ENCODE assay signal across 11 cellular contexts in genomic region chr1:95095833-95096217, GRCh38. TPM values are rescaled to one million over a fixed set of nuclear protein-coding genes. Genes with fewer than 3 reads are reported as not detected.
A peak's percentile ranks its signal among the peaks of the same experiment; 100 is the strongest.
DNase-seq lines count a peak whose midpoint lies in the region; ATAC-seq and TF ChIP-seq lines count a peak whose summit lies in the region.
"Had no signal": no experiment of that assay in that cellular context is flagged by ENCODE, and none has a peak within 500 bp of the region (broad histone marks: within the 10 kb centered on the region; RNA-seq: fewer than 3 reads in every experiment).

No MANE protein-coding gene starts in this region.

- WGBS in SK-N-SH (ENCODE audit: low lambda C conversion rate), result 81% methylated on average over 2 of the region's 2 CpGs

- H3K9ac ChIP-seq in SK-N-SH, result no peak overlapping the region

- no peaks in the 10 kb centered on the region for H3K4me1 ChIP-seq in SK-N-SH (ENCODE audit: control insufficient read depth in 1 of 2, insufficient read depth in 2 of 2, low read depth in 1 of 2, low read length in 1 of 2)
- H3K4me1 ChIP-seq: Caco-2 had no signal

- CTCF ChIA-PET in SK-N-SH (lab: Yijun Ruan, JAX), result interaction anchor here (0.6 to 2.1 kb wide), 2 partner anchors 22 to 23 kb away, joined by 3 to 4 read pairs; partner anchors contain the start of genes ALG14 and TLCD4

- H3K9me3 ChIP-seq in SK-N-SH, result no peaks in the 10 kb centered on the region
- H3K9me3 ChIP-seq: Caco-2 had no signal

- TF ChIP-seq CTCF in SK-N-SH (IDR thresholded peaks at IDR 0.05), result no peak

- no peaks in the 10 kb centered on the region for H4K20me1 ChIP-seq in SK-N-SH (ENCODE audit: insufficient read depth)

- TF ChIP-seq RAD21 in SK-N-SH (IDR thresholded peaks at IDR 0.05; ENCODE audit: low read length), result no peak

- H3K36me3 ChIP-seq in SK-N-SH (replicated peaks in 1 of 2; ENCODE audit: control insufficient read depth in 1 of 2, insufficient read depth in 2 of 2, low read length in 1 of 2), result no peaks in the 10 kb centered on the region

- no peak overlapping the region for H3K4me3 ChIP-seq in SK-N-SH (ENCODE audit: low read depth in 2 of 2, low read length in 1 of 2)

- H3K4me2 ChIP-seq in SK-N-SH, result no peak overlapping the region

- DNase-seq in fibroblast of peridontal ligament (ENCODE audit: extremely low read depth) (peak; percentile 84), SK-N-SH (no peak), islet precursor cell (no peak), OCI-M2 (lab: John Stamatoyannopoulos, UW; ENCODE audit: unreplicated experiment) (no peak), NCI-H2107 treated with DMSO at 0.1 percent for 48 hours (lab: John Stamatoyannopoulos, UW; ENCODE audit: unreplicated experiment) (no peak)
- DNase-seq: activated effector memory CD4-positive, alpha-beta T cell treated with Interleukin-2 at 50 U/mL for 16 hours; Caco-2; SHP77 had no signal

- no peaks in the 10 kb centered on the region for H3K9me2 ChIP-seq in SK-N-SH

- H3K27ac ChIP-seq in SK-N-SH (ENCODE audit: low read depth in 2 of 2, low read length in 1 of 2), result no peak overlapping the region

- H3K27me3 ChIP-seq in SK-N-SH (ENCODE audit: insufficient read depth), result no peaks in the 10 kb centered on the region

- H3K79me2 ChIP-seq in SK-N-SH (ENCODE audit: insufficient read depth), result no peaks in the 10 kb centered on the region

- ATAC-seq in GM18502 (IDR thresholded peaks at IDR 0.05; ENCODE audit: poor library complexity, unreplicated experiment), result peak; percentile 95
- ATAC-seq in GM21529 (IDR thresholded peaks at IDR 0.05; ENCODE audit: unreplicated experiment), result peak; percentile 97
- ATAC-seq in HG03439 (IDR thresholded peaks at IDR 0.05; ENCODE audit: unreplicated experiment), result peak; percentile 96

- no peak overlapping the region for H2AFZ ChIP-seq in SK-N-SH (ENCODE audit: low read depth)

- H3F3A ChIP-seq in SK-N-SH (replicated peaks; ENCODE audit: insufficient read depth), result no peaks in the 10 kb centered on the region

- POLR2A ChIA-PET in SK-N-SH (lab: Yijun Ruan, JAX), result no interaction called here

- TF ChIP-seq EP300 in SK-N-SH (IDR thresholded peaks at IDR 0.05; ENCODE audit: borderline replicate concordance in 1 of 2, low read depth in 1 of 2, low read length in 1 of 2), result no peak

TF ChIP-seq in SK-N-SH, 30 proteins besides CTCF, POLR2A, EP300 and RAD21:
- TF ChIP-seq IRF3 (IDR thresholded peaks at IDR 0.05; ENCODE audit: low read depth, low read length) (no peak), CHD2 (IDR thresholded peaks at IDR 0.05; ENCODE audit: low read length, partially characterized antibody) (no peak), YY1 (IDR thresholded peaks at IDR 0.05; ENCODE audit: low read depth) (no peak), JUND (IDR thresholded peaks at IDR 0.05) (no peak), SIN3A (IDR thresholded peaks at IDR 0.05; ENCODE audit: borderline replicate concordance, low read depth, low read length) (no peak), USF2 (IDR thresholded peaks at IDR 0.05; ENCODE audit: borderline replicate concordance, low read depth, low read length) (no peak), RXRA (IDR thresholded peaks at IDR 0.05; ENCODE audit: borderline replicate concordance, low read depth) (no peak), ZBTB33 (IDR thresholded peaks at IDR 0.05; ENCODE audit: borderline replicate concordance, low read depth) (no peak), SMC3 (IDR thresholded peaks at IDR 0.05; ENCODE audit: low read depth, low read length) (no peak), RCOR1 (IDR thresholded peaks at IDR 0.05; ENCODE audit: low read length) (no peak), RFX5 (IDR thresholded peaks at IDR 0.05; ENCODE audit: low read length) (no peak), TAF1 (IDR thresholded peaks at IDR 0.05; ENCODE audit: borderline replicate concordance, low read depth, low read length) (no peak), PBX3 (IDR thresholded peaks at IDR 0.05) (no peak), MAX (IDR thresholded peaks at IDR 0.05; ENCODE audit: low read depth) (no peak), POLR2AphosphoS5 (IDR thresholded peaks at IDR 0.05; ENCODE audit: low read depth, low read length) (no peak), TEAD4 (IDR thresholded peaks at IDR 0.05; ENCODE audit: borderline replicate concordance, insufficient read depth) (no peak), NRF1 (IDR thresholded peaks at IDR 0.05; ENCODE audit: low read depth, low read length) (no peak), FOXJ3 (CRISPR knock-in tag; IDR thresholded peaks at IDR 0.05) (no peak), MXI1 (IDR thresholded peaks at IDR 0.05; ENCODE audit: low read depth, low read length) (no peak), NFIC (IDR thresholded peaks at IDR 0.05; ENCODE audit: borderline replicate concordance) (no peak)

RNA-seq across cellular contexts. Expression of gene TLCD4, which starts 21.3 kb away (rescaled TPM):
- polyA plus RNA-seq in SK-N-SH (2012; rRNA removed), result 0.69 and 0.96 TPM in 2 replicates
- polyA plus RNA-seq in SK-N-SH (2012; cell fraction: cytosol; rRNA removed), result 1.3 and 1.6 TPM in 2 replicates
- 0.26 and 0.60 TPM in 2 replicates for polyA plus RNA-seq in SK-N-SH (2012; cell fraction: nucleus; rRNA removed)

RNA-seq across cellular contexts. Expression of gene ALG14, which starts 23.1 kb away (rescaled TPM):
- polyA plus RNA-seq in SK-N-SH (2012; rRNA removed), result 2.5 and 2.6 TPM in 2 replicates
- 2.4 and 3.1 TPM in 2 replicates for polyA plus RNA-seq in SK-N-SH (2012; cell fraction: cytosol; rRNA removed)
- polyA plus RNA-seq in SK-N-SH (2012; cell fraction: nucleus; rRNA removed), result 1.4 and 1.7 TPM in 2 replicates
